Comparison of ENCODE assay signal across 19 cellular contexts in genomic region chr12:105744659-105745058, GRCh38.
A peak's percentile ranks its signal among the peaks of the same experiment; 100 is the strongest.
DNase-seq lines count a peak whose midpoint lies in the region; ATAC-seq, FAIRE-seq and TF ChIP-seq lines count a peak whose summit lies in the region.
"Had no signal": no experiment of that assay in that cellular context is flagged by ENCODE, and none has a peak within 500 bp of the region (broad histone marks: within the 10 kb centered on the region; RNA-seq: fewer than 3 reads in every experiment).

No MANE protein-coding gene starts in this region.

- H3K4me1 ChIP-seq in GM23338 (ENCODE audit: insufficient read depth) (peaks cover 14% of the 10 kb centered on the region), HUES48 (ENCODE audit: control insufficient read depth, insufficient read depth, low read length) (peaks cover 26% of the 10 kb centered on the region), ascending aorta (peaks cover 15 to 61% of the 10 kb centered on the region in 2 donors), pancreas (no peaks in the 10 kb centered on the region)
- H3K4me1 ChIP-seq in CD4-positive, alpha-beta memory T cell (ENCODE audit: insufficient read depth, low read length): no peaks in the 10 kb centered on the region
- H3K4me1 ChIP-seq: A549 had no signal

- peaks cover 17% of the 10 kb centered on the region for H3K4me1 Mint-ChIP-seq in GM23338
- H3K4me1 Mint-ChIP-seq in CD4-positive, alpha-beta memory T cell: no peaks in the 10 kb centered on the region

- H3K9me3 Mint-ChIP-seq in GM23338: no peaks in the 10 kb centered on the region
- no peaks in the 10 kb centered on the region for H3K9me3 Mint-ChIP-seq in CD4-positive, alpha-beta memory T cell
- H3K9me3 Mint-ChIP-seq: CD8-positive, alpha-beta T cell; HFFc6 had no signal

- H3K9ac ChIP-seq in HUES48 (ENCODE audit: low read depth, low read length): no peak overlapping the region

- H3K27ac ChIP-seq in GM23338 (ENCODE audit: low read depth) (no peak overlapping the region), HUES48 (ENCODE audit: low read depth, low read length) (peak overlapping the region; percentile 44), ascending aorta (peak overlapping the region; percentile 62 to 77), pancreas (no peak overlapping the region)
- H3K27ac ChIP-seq in CD4-positive, alpha-beta memory T cell (ENCODE audit: low read depth, low read length): no peak overlapping the region
- H3K27ac ChIP-seq: A549, C4-2B had no signal

- no peak for TF ChIP-seq CTCF in GM23338 (conservative IDR thresholded peaks at IDR 0.05; ENCODE audit: low read depth in 2 of 2)
- no peak for TF ChIP-seq CTCF in ascending aorta (IDR thresholded peaks at IDR 0.05)
- no peak for TF ChIP-seq CTCF in pancreas (IDR thresholded peaks at IDR 0.05)

- peaks cover 5% of the 10 kb centered on the region for H3K27me3 Mint-ChIP-seq in GM23338 (ENCODE audit: insufficient read depth, low read depth, poor library complexity)
- peaks cover 0 to 2% of the 10 kb centered on the region in 2 donors for H3K27me3 Mint-ChIP-seq in CD4-positive, alpha-beta memory T cell

- H3K36me3 Mint-ChIP-seq in GM23338 (ENCODE audit: low read depth): no peaks in the 10 kb centered on the region
- H3K36me3 Mint-ChIP-seq in CD4-positive, alpha-beta memory T cell: no peaks in the 10 kb centered on the region
- H3K36me3 Mint-ChIP-seq: CD8-positive, alpha-beta T cell had no signal

- H3K4me2 ChIP-seq in GM23338: peak overlapping the region; percentile 55; the same call in 1 of the 2 replicates
- H3K4me2 ChIP-seq: A549 had no signal

- no peaks in the 10 kb centered on the region for H3K79me2 ChIP-seq in GM23338 (replicated peaks; ENCODE audit: insufficient read depth)

- intact Hi-C loops in ascending aorta (cut with DNase I): no loop called here
- intact Hi-C loops in pancreas (cut with DNase I): no loop called here
- intact Hi-C loops in CD4-positive, alpha-beta memory T cell (cut with micrococcal nuclease): no loop called here

- H3K4me3 Mint-ChIP-seq in GM23338: no peak overlapping the region
- no peak overlapping the region for H3K4me3 Mint-ChIP-seq in CD4-positive, alpha-beta memory T cell
- H3K4me3 Mint-ChIP-seq: CD8-positive, alpha-beta T cell; HFFc6 had no signal

- POLR2A ChIA-PET in CD4-positive, alpha-beta memory T cell (lab: Charles Lee; ENCODE audit: partially characterized antibody): no interaction called here

- ATAC-seq in GM23338: peak; percentile 24; the same call in 2 of the 3 replicates
- ATAC-seq in pancreas: no peak
- no peak for ATAC-seq in GM21723 (IDR thresholded peaks at IDR 0.05; ENCODE audit: unreplicated experiment)
- ATAC-seq: A549; CD8-positive, alpha-beta T cell; K562 had no signal

- DNase-seq in GM23338 (ENCODE audit: low spot score): peak; percentile 29
- DNase-seq in ascending aorta (ENCODE audit: low spot score in 2 of 2): no peak
- DNase-seq in iPS-NIHi7 (ENCODE audit: extremely low spot score): peak; percentile 31
- no peak for DNase-seq in pancreas
- DNase-seq in CD4-positive, alpha-beta memory T cell: no peak
- DNase-seq: BE2C; CD8-positive, alpha-beta T cell; COR-L47; DMS53; GOT3; HCEC 1CT; HFFc6; Kasumi-1 had no signal

- no peaks in the 10 kb centered on the region for H4K20me1 ChIP-seq in GM23338 (replicated peaks; ENCODE audit: insufficient read depth)

- FAIRE-seq in pancreas (lab: Jason Lieb, UNC): no peak
- FAIRE-seq: A549, D721Med, K562 had no signal

- WGBS in pancreas, 2 donors: 93% methylated on average over 3 of the region's 3 CpGs

- H3K27ac Mint-ChIP-seq in GM23338: no peak overlapping the region
- no peak overlapping the region for H3K27ac Mint-ChIP-seq in CD4-positive, alpha-beta memory T cell
- H3K27ac Mint-ChIP-seq: CD8-positive, alpha-beta T cell; HFFc6 had no signal

- H3K27me3 ChIP-seq in GM23338 (ENCODE audit: insufficient read depth) (no peaks in the 10 kb centered on the region), HUES48 (ENCODE audit: control insufficient read depth, insufficient read depth, low read length) (no peaks in the 10 kb centered on the region), ascending aorta (no peaks in the 10 kb centered on the region), pancreas (no peaks in the 10 kb centered on the region)
- no peaks in the 10 kb centered on the region for H3K27me3 ChIP-seq in CD4-positive, alpha-beta memory T cell (ENCODE audit: insufficient read depth, low read length)
- H3K27me3 ChIP-seq: BE2C had no signal

- H3K4me3 ChIP-seq in GM23338 (no peak overlapping the region), HUES48 (ENCODE audit: low read depth, low read length) (no peak overlapping the region), ascending aorta (no peak overlapping the region), pancreas (no peak overlapping the region)
- no peak overlapping the region for H3K4me3 ChIP-seq in CD4-positive, alpha-beta memory T cell (ENCODE audit: low read length in 2 of 2)
- H3K4me3 ChIP-seq: A549, K562 had no signal

- no peaks in the 10 kb centered on the region for H3K36me3 ChIP-seq in GM23338 (ENCODE audit: insufficient read depth)
- H3K36me3 ChIP-seq in HUES48 (ENCODE audit: control insufficient read depth, insufficient read depth, low read length): no peaks in the 10 kb centered on the region
- no peaks in the 10 kb centered on the region for H3K36me3 ChIP-seq in ascending aorta
- H3K36me3 ChIP-seq in pancreas: no peaks in the 10 kb centered on the region
- no peaks in the 10 kb centered on the region for H3K36me3 ChIP-seq in CD4-positive, alpha-beta memory T cell (ENCODE audit: insufficient read depth, low read length)
- H3K36me3 ChIP-seq: BE2C had no signal

- H3K9me2 ChIP-seq in GM23338 (ENCODE audit: insufficient read depth): peaks cover 7% of the 10 kb centered on the region; the same call in 1 of the 2 replicates

- CTCF ChIA-PET in CD4-positive, alpha-beta memory T cell (lab: Charles Lee; ENCODE audit: partially characterized antibody): no interaction called here

- no peaks in the 10 kb centered on the region for H3F3A ChIP-seq in GM23338 (replicated peaks; ENCODE audit: low read depth)

- no peaks in the 10 kb centered on the region for H3K9me3 ChIP-seq in HUES48 (ENCODE audit: control insufficient read depth, insufficient read depth, low read length)
- H3K9me3 ChIP-seq in ascending aorta: no peaks in the 10 kb centered on the region
- no peaks in the 10 kb centered on the region for H3K9me3 ChIP-seq in pancreas
- no peaks in the 10 kb centered on the region for H3K9me3 ChIP-seq in CD4-positive, alpha-beta memory T cell (ENCODE audit: control insufficient read depth in 1 of 2, low read length in 2 of 2)
- H3K9me3 ChIP-seq: A549, BE2C had no signal

- H2AFZ ChIP-seq in GM23338: no peak overlapping the region

TF ChIP-seq in GM23338, 12 proteins besides CTCF, POLR2A, EP300 and RAD21 (continues in another document):
- TF ChIP-seq ZNF114 (CRISPR knock-in tag; IDR thresholded peaks at IDR 0.05) (no peak), JUNB (IDR thresholded peaks at IDR 0.05; ENCODE audit: unreplicated experiment) (no peak), CREB1 (CRISPR knock-in tag; IDR thresholded peaks at IDR 0.05; ENCODE audit: low read depth) (no peak), ZNF331 (CRISPR knock-in tag; IDR thresholded peaks at IDR 0.05; ENCODE audit: low read depth) (no peak), EZH2phosphoT487 (IDR thresholded peaks at IDR 0.05; ENCODE audit: unreplicated experiment) (no peak), REST (IDR thresholded peaks at IDR 0.05; ENCODE audit: unreplicated experiment) (no peak), ETS1 (IDR thresholded peaks at IDR 0.05) (no peak), EZH2 (IDR thresholded peaks at IDR 0.05; ENCODE audit: low read depth, unreplicated experiment) (no peak), NANOG (IDR thresholded peaks at IDR 0.05; ENCODE audit: borderline replicate concordance) (no peak), STAT1 (IDR thresholded peaks at IDR 0.05; ENCODE audit: unreplicated experiment) (no peak)

Comparison
In these comparisons a context has a peak if more than half of its experiments do, and no peak if none do; other contexts are left out.
1. DNase-seq: peak in GM23338 (single experiment) and iPS-NIHi7 (single experiment); none in ascending aorta (0 of 2), pancreas (0 of 6) and CD4-positive, alpha-beta memory T cell (0 of 5).
2. H3K27ac ChIP-seq: peak in HUES48 (single experiment) and ascending aorta (2 of 2); none in GM23338 (single experiment), pancreas (0 of 4) and CD4-positive, alpha-beta memory T cell (single experiment).